24 cellular contexts compared by ENCODE assay signal in genomic region chr9:124302921-124303320, GRCh38. TPM values are rescaled to one million over a fixed set of nuclear protein-coding genes. Genes with fewer than 3 reads are reported as not detected.
DNase-seq lines count a peak whose midpoint lies in the region; ATAC-seq, FAIRE-seq and TF ChIP-seq lines count a peak whose summit lies in the region.
"Had no signal": no experiment of that assay in that cellular context is flagged by ENCODE, and none has a peak within 500 bp of the region (broad histone marks: within the 10 kb centered on the region; RNA-seq: fewer than 3 reads in every experiment).

No MANE protein-coding gene starts in this region.

- H2AK5ac ChIP-seq in H1 (ENCODE audit: low read depth, low read length) (no peak overlapping the region), mesenchymal stem cell (ENCODE audit: low read length, severe bottlenecking) (peak overlapping the region; percentile 55)

- no peak for TF ChIP-seq EP300 in H1 (IDR thresholded peaks at IDR 0.05; ENCODE audit: borderline replicate concordance in 1 of 2, low read depth in 2 of 2, low read length in 2 of 2)

- H3K9me3 Mint-ChIP-seq in stimulated activated naive B cell treated with anti-CD40 and anti-IgM and Interleukin-4, amounts not matched to agents 10 μg/mL and 1 μg/mL and 100 μg/mL, for 72 hours = no peaks in the 10 kb centered on the region
- H3K9me3 Mint-ChIP-seq: CD8-positive, alpha-beta memory T cell; GM23338 had no signal

- H3K18ac ChIP-seq in H1 (ENCODE audit: extremely low read depth, low read length) = no peak overlapping the region
- peak overlapping the region in 1 of 2 experiments; percentile 37 for H3K18ac ChIP-seq in mesenchymal stem cell (ENCODE audit: low read depth in 1 of 2, low read length in 2 of 2)

- H3K4me2 ChIP-seq in H1 (ENCODE audit: insufficient read depth in 1 of 2, low read depth in 2 of 2, low read length in 2 of 2) = no peak overlapping the region
- H3K4me2 ChIP-seq in mesenchymal stem cell (ENCODE audit: low read length, poor library complexity, severe bottlenecking) = no peak overlapping the region
- H3K4me2 ChIP-seq: GM23338 had no signal

- H3K14ac ChIP-seq in H1 (ENCODE audit: insufficient read length) (no peak overlapping the region), mesenchymal stem cell (ENCODE audit: low read length in 2 of 2) (no peak overlapping the region)

- no peak for TF ChIP-seq POLR2A in H1 (IDR thresholded peaks at IDR 0.05; ENCODE audit: control extremely low read depth in 1 of 2, low read depth in 2 of 2, low read length in 2 of 2)

- H2BK5ac ChIP-seq in H1 (ENCODE audit: low read depth, low read length) = no peak overlapping the region; the same call in 1 of the 2 replicates
- H2BK5ac ChIP-seq in mesenchymal stem cell (ENCODE audit: low read depth, low read length, poor library complexity, severe bottlenecking) = no peak overlapping the region

- CTCF ChIA-PET in RWPE1 (lab: Yijun Ruan, JAX) (interaction anchor here (0.7 to 1.1 kb wide), 2 partner anchors 17 to 176 kb away, joined by 3 to 4 read pairs; no protein-coding TSS in a partner anchor), H1 (lab: Charles Lee; ENCODE audit: partially characterized antibody) (interaction anchor here (0.8 to 3.9 kb wide), 7 partner anchors 9 to 180 kb away, joined by 3 to 24 read pairs (median 7); no protein-coding TSS in a partner anchor)

- peaks cover 52 to 74% of the 10 kb centered on the region in 2 donors for H3K36me3 Mint-ChIP-seq in stimulated activated naive B cell treated with anti-CD40 and anti-IgM and Interleukin-4, amounts not matched to agents 10 μg/mL and 1 μg/mL and 100 μg/mL, for 72 hours
- H3K36me3 Mint-ChIP-seq in T-helper 17 cell (ENCODE audit: low read depth) = no peaks in the 10 kb centered on the region

- DNase-seq in RWPE1 (ENCODE audit: low spot score) (peak; percentile 81), H1 (ENCODE audit: low read depth in 1 of 2, low spot score in 2 of 2) (no peak), mesenchymal stem cell (no peak), MV-4-11 (lab: John Stamatoyannopoulos, UW) (no peak), T-helper 17 cell (no peak), DMS153 treated with DMSO at 0.1 percent for 48 hours (lab: John Stamatoyannopoulos, UW; ENCODE audit: unreplicated experiment) (no peak)
- no peak for DNase-seq in stimulated activated naive B cell treated with anti-CD40 and anti-IgM and Interleukin-4, amounts not matched to agents 10 μg/mL and 1 μg/mL and 100 μg/mL, for 72 hours
- no peak for DNase-seq in activated CD4-positive, alpha-beta T cell treated with anti-CD3 and anti-CD28 coated beads for 48 hours
- DNase-seq: C1 segment of cervical spinal cord; Calu3; CD8-positive, alpha-beta memory T cell; DMS153; HCEC 1CT; Kasumi-1; MG63; NCI-H1048; NCI-H1417 treated with DMSO at 0.1 percent for 48 hours; NCI-H187; NCI-H446 treated with DMSO at 0.1 percent for 48 hours; NCI-H526 treated with DMSO at 0.1 percent for 48 hours; OCI-M1; SHP77 had no signal

- no peak overlapping the region for H3K4me3 ChIP-seq in H1 (ENCODE audit: extremely low read depth in 1 of 4, insufficient read depth in 2 of 4, low read depth in 3 of 4, low read length in 4 of 4)
- H3K4me3 ChIP-seq in mesenchymal stem cell (ENCODE audit: insufficient read depth in 1 of 2, low read depth in 1 of 2, low read length in 2 of 2) = no peak overlapping the region
- H3K4me3 ChIP-seq: GM23338, MG63 had no signal

- H3K36me3 ChIP-seq in H1 (ENCODE audit: control insufficient read depth in 2 of 4, insufficient read depth in 4 of 4, low read length in 3 of 4) = no peaks in the 10 kb centered on the region
- H3K36me3 ChIP-seq in mesenchymal stem cell (ENCODE audit: control insufficient read depth in 1 of 2, insufficient read depth in 2 of 2, low read depth in 1 of 2, low read length in 2 of 2) = peaks cover 44 to 57% of the 10 kb centered on the region in 2 experiments

- peaks cover 22 to 43% of the 10 kb centered on the region in 2 donors for H3K4me1 Mint-ChIP-seq in stimulated activated naive B cell treated with anti-CD40 and anti-IgM and Interleukin-4, amounts not matched to agents 10 μg/mL and 1 μg/mL and 100 μg/mL, for 72 hours
- peaks cover 8% of the 10 kb centered on the region for H3K4me1 Mint-ChIP-seq in T-helper 17 cell

- no peak overlapping the region for H2BK15ac ChIP-seq in H1 (ENCODE audit: low read length)
- no peak overlapping the region for H2BK15ac ChIP-seq in mesenchymal stem cell (ENCODE audit: low read depth, poor library complexity, severe bottlenecking)

- H3K27me3 Mint-ChIP-seq in stimulated activated naive B cell treated with anti-CD40 and anti-IgM and Interleukin-4, amounts not matched to agents 10 μg/mL and 1 μg/mL and 100 μg/mL, for 72 hours = no peaks in the 10 kb centered on the region
- H3K27me3 Mint-ChIP-seq in T-helper 17 cell = no peaks in the 10 kb centered on the region
- H3K27me3 Mint-ChIP-seq: CD8-positive, alpha-beta memory T cell had no signal

- H3K9me3 ChIP-seq in H1 (ENCODE audit: insufficient read depth in 2 of 2, low read depth in 1 of 2, low read length in 1 of 2) (no peaks in the 10 kb centered on the region), mesenchymal stem cell (ENCODE audit: control insufficient read depth, low read length) (no peaks in the 10 kb centered on the region), T-helper 17 cell (ENCODE audit: control insufficient read depth, low read length, poor library complexity, severe bottlenecking) (no peaks in the 10 kb centered on the region)
- H3K9me3 ChIP-seq: MG63 had no signal

- H3K27ac Mint-ChIP-seq in stimulated activated naive B cell treated with anti-CD40 and anti-IgM and Interleukin-4, amounts not matched to agents 10 μg/mL and 1 μg/mL and 100 μg/mL, for 72 hours = peak overlapping the region; percentile 10
- H3K27ac Mint-ChIP-seq in T-helper 17 cell = no peak overlapping the region
- H3K27ac Mint-ChIP-seq: GM23338 had no signal

- no peaks in the 10 kb centered on the region for H3K79me2 ChIP-seq in H1 (ENCODE audit: control insufficient read depth in 1 of 2, insufficient read depth in 2 of 2, low read length in 2 of 2)

- no peak overlapping the region for H3K23ac ChIP-seq in H1 (ENCODE audit: insufficient read length)
- H3K23ac ChIP-seq in mesenchymal stem cell (ENCODE audit: low read length in 2 of 2) = no peak overlapping the region

- no peak overlapping the region for H3K56ac ChIP-seq in H1 (replicated peaks; ENCODE audit: insufficient read length, low read depth, low read length)

- no peak for TF ChIP-seq CTCF in RWPE1 (conservative IDR thresholded peaks at IDR 0.05; ENCODE audit: low read depth)
- TF ChIP-seq CTCF in H1 (IDR thresholded peaks at IDR 0.05; ENCODE audit: control extremely low read depth in 1 of 3, insufficient read depth in 1 of 3, low read depth in 1 of 3, low read length in 3 of 3) = no peak

- H4K5ac ChIP-seq in H1 (ENCODE audit: insufficient read length, low read depth, low read length) = no peak overlapping the region

- no peak overlapping the region for H2BK120ac ChIP-seq in H1 (replicated peaks; ENCODE audit: low read depth, low read length)
- H2BK120ac ChIP-seq in mesenchymal stem cell (ENCODE audit: low read depth, low read length) = no peak overlapping the region

- H2BK12ac ChIP-seq in H1 (ENCODE audit: low read depth, low read length) = no peak overlapping the region
- H2BK12ac ChIP-seq in mesenchymal stem cell (ENCODE audit: low read length in 2 of 2) = peak overlapping the region; percentile 25 to 55

- H3K4me3 Mint-ChIP-seq in stimulated activated naive B cell treated with anti-CD40 and anti-IgM and Interleukin-4, amounts not matched to agents 10 μg/mL and 1 μg/mL and 100 μg/mL, for 72 hours = no peak overlapping the region
- H3K4me3 Mint-ChIP-seq in T-helper 17 cell = no peak overlapping the region
- H3K4me3 Mint-ChIP-seq: CD8-positive, alpha-beta memory T cell; GM23338 had no signal

- POLR2A ChIA-PET in RWPE1 (lab: Yijun Ruan, JAX; ENCODE audit: low non-redundant PET) = no interaction called here
- POLR2A ChIA-PET in H1 (lab: Charles Lee; ENCODE audit: partially characterized antibody) = interaction anchor here (1.1 kb wide), 1 partner anchor 37 kb away, joined by 3 read pairs; no protein-coding TSS in a partner anchor

- no peak for FAIRE-seq in H1 (lab: Jason Lieb, UNC)
- FAIRE-seq: G401.6 had no signal

- H4K8ac ChIP-seq in H1 (ENCODE audit: extremely low read depth, insufficient read depth, low read length) (peak overlapping the region; percentile 23; the same call in 1 of the 2 replicates), mesenchymal stem cell (ENCODE audit: low read length) (peak overlapping the region; percentile 32)

- WGBS in H1 (ENCODE audit: extremely low coverage in 1 of 2, insufficient coverage in 1 of 2, insufficient read length in 1 of 2, insufficient replicate concordance in 2 of 2, low coverage in 1 of 2, low lambda C conversion rate in 2 of 2, missing lambda C conversion rate in 1 of 2), 2 experiments = 90% methylated on average over 4 of the region's 4 CpGs; no CpG with 5 or more reads in 1 of the 2 experiments
- 94% methylated on average over 4 of the region's 4 CpGs for WGBS in mesenchymal stem cell

- no peak for ATAC-seq in stimulated activated naive B cell treated with anti-CD40 and anti-IgM and Interleukin-4, amounts not matched to agents 10 μg/mL and 1 μg/mL and 100 μg/mL, for 72 hours (replicated peaks)
- no peak for ATAC-seq in T-helper 17 cell
- ATAC-seq: GM23338 had no signal

- H3K9ac ChIP-seq in H1 (replicated peaks in 1 of 4; ENCODE audit: extremely low read depth in 1 of 4, low read depth in 3 of 4, low read length in 3 of 4) (no peak overlapping the region; a peak in 1 of 7 replicates), mesenchymal stem cell (ENCODE audit: low read length) (no peak overlapping the region)

- H3K27ac ChIP-seq in RWPE1 (peak overlapping the region; percentile 90), H1 (ENCODE audit: low read depth, low read length) (no peak overlapping the region), mesenchymal stem cell (ENCODE audit: low read length, poor library complexity, severe bottlenecking) (no peak overlapping the region)

- H2BK20ac ChIP-seq in H1 (ENCODE audit: low read length) = no peak overlapping the region

- no peak overlapping the region for H3K4ac ChIP-seq in H1 (replicated peaks; ENCODE audit: insufficient read length, low read depth, low read length)
- H3K4ac ChIP-seq in mesenchymal stem cell (ENCODE audit: low read depth in 1 of 2, low read length in 2 of 2) = no peak overlapping the region

- H3K23me2 ChIP-seq in H1 (ENCODE audit: low read depth, low read length) = no peaks in the 10 kb centered on the region

- TF ChIP-seq RAD21 in H1 (IDR thresholded peaks at IDR 0.05 in 1 of 2, conservative IDR thresholded peaks at IDR 0.05 in 1 of 2; ENCODE audit: low read depth in 2 of 2, low read length in 2 of 2) = no peak

- H4K20me1 ChIP-seq in H1 (replicated peaks in 1 of 2; ENCODE audit: control insufficient read depth in 1 of 2, insufficient read depth in 2 of 2, low read length in 2 of 2) = peaks cover 0 to 4% of the 10 kb centered on the region in 2 experiments

- H2AFZ ChIP-seq in H1 (ENCODE audit: low read length) = no peak overlapping the region
- no peak overlapping the region for H2AFZ ChIP-seq in mesenchymal stem cell (ENCODE audit: low read depth, low read length)
- H2AFZ ChIP-seq: GM23338 had no signal

- H4K91ac ChIP-seq in H1 (replicated peaks; ENCODE audit: insufficient read length, low read length) (no peak overlapping the region), mesenchymal stem cell (ENCODE audit: low read length) (no peak overlapping the region)

- H3K27me3 ChIP-seq in H1 (replicated peaks in 1 of 4; ENCODE audit: control insufficient read depth in 3 of 4, extremely low read depth in 1 of 4, insufficient read depth in 3 of 4, low read length in 3 of 4) = no peaks in the 10 kb centered on the region
- no peaks in the 10 kb centered on the region for H3K27me3 ChIP-seq in mesenchymal stem cell (ENCODE audit: control insufficient read depth in 1 of 2, insufficient read depth in 1 of 2, low read length in 2 of 2)
- H3K27me3 ChIP-seq: MG63 had no signal

- H3K79me1 ChIP-seq in H1 (ENCODE audit: low read depth, low read length) (peaks cover 2% of the 10 kb centered on the region; the same call in 1 of the 2 replicates), mesenchymal stem cell (replicated peaks; ENCODE audit: low read length, poor library complexity, severe bottlenecking) (peaks cover 24% of the 10 kb centered on the region)

- H3K4me1 ChIP-seq in H1 (replicated peaks in 1 of 4; ENCODE audit: control insufficient read depth in 3 of 4, insufficient read depth in 4 of 4, low read length in 3 of 4) (peaks cover 0 to 7% (median 1%) of the 10 kb centered on the region in 4 experiments; a peak in 4 of 7 replicates), mesenchymal stem cell (ENCODE audit: control insufficient read depth, insufficient read depth, low read depth, low read length) (peaks cover 55% of the 10 kb centered on the region)

RNA-seq across cellular contexts. Expression of gene NEK6, which starts 45.2 kb away (rescaled TPM):
- 16.6 and 19.7 TPM in 2 replicates for total RNA-seq in H1 (2021; fragmentation: NEBNext Ultra II Directional; extraction: Animal tissue kit (Norgen Biotek cat#: 25700))
- polyA plus RNA-seq in H1 (2011; rRNA removed) = 17.7 and 23.9 TPM in 2 replicates
- polyA plus RNA-seq in H1 (2011; cell fraction: cytosol; rRNA removed) = 12.8 TPM
- 19.1 TPM for polyA plus RNA-seq in H1 (2011; cell fraction: nucleus; rRNA removed)
- 8.7 to 13.7 TPM (median 12.4 TPM) in 4 replicates for polyA plus RNA-seq in H1 (2012, experiment 1 of 2)
- polyA plus RNA-seq in H1 (2012, experiment 2 of 2) = 6.3 TPM
- polyA plus RNA-seq in H1 (2013, experiment 1 of 2) = 9.1 TPM
- 9.1 TPM for polyA plus RNA-seq in H1 (2013, experiment 2 of 2)
- 21.8 and 31.4 TPM in 2 replicates for polyA minus RNA-seq in H1 (2011; rRNA and poly(A)+ RNA removed)
- polyA minus RNA-seq in H1 (2011; cell fraction: cytosol; rRNA and poly(A)+ RNA removed) = 7.7 TPM
- polyA minus RNA-seq in H1 (2011; cell fraction: nucleus; rRNA and poly(A)+ RNA removed) = 18.9 TPM
- polyA plus RNA-seq in mesenchymal stem cell (2013, experiment 1 of 2) = 99.8 TPM
- 97.5 TPM for polyA plus RNA-seq in mesenchymal stem cell (2013, experiment 2 of 2)
- total RNA-seq in T-helper 17 cell = 10 to 100 TPM in 1 of 2 donors, 1 to 10 TPM in 1; 7.8 to 12.7 TPM
